ENCODE assay signal across 1 cellular context in the genomic region with DNA sequence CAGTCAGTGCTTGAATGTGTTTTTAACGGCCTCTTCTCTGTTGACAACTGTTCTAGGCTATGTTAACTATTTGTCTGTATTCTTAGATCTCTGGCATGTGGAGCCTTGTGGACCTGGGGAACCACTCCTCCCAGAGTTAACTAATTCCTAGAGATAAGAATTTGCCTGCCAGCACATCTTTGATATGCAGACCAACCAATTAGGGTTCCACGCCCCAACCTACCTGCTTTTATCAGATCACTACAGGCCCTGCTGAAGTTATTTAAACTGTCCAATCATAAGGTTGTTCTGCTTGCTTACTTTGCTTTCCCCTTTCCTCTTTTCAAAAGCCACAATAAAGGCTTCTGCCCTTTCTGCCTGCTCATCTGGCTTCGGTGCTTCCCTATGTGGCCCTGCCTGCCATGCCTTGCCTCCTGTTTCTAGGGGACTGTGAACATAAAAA.
TF ChIP-seq lines count a peak whose summit lies in the region.

No MANE protein-coding gene starts in this region.

TF ChIP-seq in GM12878, 131 proteins besides CTCF, POLR2A, EP300 and RAD21 (continued from another document):
- TF ChIP-seq, protein P1, sequence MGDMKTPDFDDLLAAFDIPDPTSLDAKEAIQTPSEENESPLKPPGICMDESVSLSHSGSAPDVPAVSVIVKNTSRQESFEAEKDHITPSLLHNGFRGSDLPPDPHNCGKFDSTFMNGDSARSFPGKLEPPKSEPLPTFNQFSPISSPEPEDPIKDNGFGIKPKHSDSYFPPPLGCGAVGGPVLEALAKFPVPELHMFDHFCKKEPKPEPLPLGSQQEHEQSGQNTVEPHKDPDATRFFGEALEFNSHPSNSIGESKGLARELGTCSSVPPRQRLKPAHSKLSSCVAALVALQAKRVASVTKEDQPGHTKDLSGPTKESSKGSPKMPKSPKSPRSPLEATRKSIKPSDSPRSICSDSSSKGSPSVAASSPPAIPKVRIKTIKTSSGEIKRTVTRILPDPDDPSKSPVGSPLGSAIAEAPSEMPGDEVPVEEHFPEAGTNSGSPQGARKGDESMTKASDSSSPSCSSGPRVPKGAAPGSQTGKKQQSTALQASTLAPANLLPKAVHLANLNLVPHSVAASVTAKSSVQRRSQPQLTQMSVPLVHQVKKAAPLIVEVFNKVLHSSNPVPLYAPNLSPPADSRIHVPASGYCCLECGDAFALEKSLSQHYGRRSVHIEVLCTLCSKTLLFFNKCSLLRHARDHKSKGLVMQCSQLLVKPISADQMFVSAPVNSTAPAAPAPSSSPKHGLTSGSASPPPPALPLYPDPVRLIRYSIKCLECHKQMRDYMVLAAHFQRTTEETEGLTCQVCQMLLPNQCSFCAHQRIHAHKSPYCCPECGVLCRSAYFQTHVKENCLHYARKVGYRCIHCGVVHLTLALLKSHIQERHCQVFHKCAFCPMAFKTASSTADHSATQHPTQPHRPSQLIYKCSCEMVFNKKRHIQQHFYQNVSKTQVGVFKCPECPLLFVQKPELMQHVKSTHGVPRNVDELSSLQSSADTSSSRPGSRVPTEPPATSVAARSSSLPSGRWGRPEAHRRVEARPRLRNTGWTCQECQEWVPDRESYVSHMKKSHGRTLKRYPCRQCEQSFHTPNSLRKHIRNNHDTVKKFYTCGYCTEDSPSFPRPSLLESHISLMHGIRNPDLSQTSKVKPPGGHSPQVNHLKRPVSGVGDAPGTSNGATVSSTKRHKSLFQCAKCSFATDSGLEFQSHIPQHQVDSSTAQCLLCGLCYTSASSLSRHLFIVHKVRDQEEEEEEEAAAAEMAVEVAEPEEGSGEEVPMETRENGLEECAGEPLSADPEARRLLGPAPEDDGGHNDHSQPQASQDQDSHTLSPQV (IDR thresholded peaks at IDR 0.05): no peak
- peak; percentile 64; the same call in 1 of the 2 replicates for TF ChIP-seq ATF2 (IDR thresholded peaks at IDR 0.05; ENCODE audit: low read length)
- TF ChIP-seq SPI1 (IDR thresholded peaks at IDR 0.05; ENCODE audit: borderline replicate concordance, insufficient read depth, low read depth, low read length): peak; percentile 93
- peak; percentile 60 for TF ChIP-seq DPF2 (IDR thresholded peaks at IDR 0.05)
- TF ChIP-seq RUNX3 (IDR thresholded peaks at IDR 0.05; ENCODE audit: low read length): peak; percentile 95
- no peak for TF ChIP-seq ZNF24 (IDR thresholded peaks at IDR 0.05)
- no peak for TF ChIP-seq POLR2AphosphoS2 (IDR thresholded peaks at IDR 0.05; ENCODE audit: low read depth, low read length)
- TF ChIP-seq ETV6 (conservative IDR thresholded peaks at IDR 0.05 in 1 of 2, IDR thresholded peaks at IDR 0.05 in 1 of 2; ENCODE audit: borderline replicate concordance in 1 of 2, low read depth in 1 of 2): no peak
- 0 out of 2 replicates have a peak, but pooled peaks have one; percentile 29 for TF ChIP-seq YY1 (IDR thresholded peaks at IDR 0.05; ENCODE audit: low read depth, low read length)
- no peak for TF ChIP-seq CHD2 (IDR thresholded peaks at IDR 0.05; ENCODE audit: borderline replicate concordance, low read depth, low read length)
- TF ChIP-seq CEBPB (IDR thresholded peaks at IDR 0.05; ENCODE audit: borderline replicate concordance in 1 of 2, low read depth in 2 of 2, low read length in 2 of 2): 0 out of 4 replicates have a peak, but pooled peaks of 1 of the 2 experiments have one; percentile 24
- TF ChIP-seq, protein P2, sequence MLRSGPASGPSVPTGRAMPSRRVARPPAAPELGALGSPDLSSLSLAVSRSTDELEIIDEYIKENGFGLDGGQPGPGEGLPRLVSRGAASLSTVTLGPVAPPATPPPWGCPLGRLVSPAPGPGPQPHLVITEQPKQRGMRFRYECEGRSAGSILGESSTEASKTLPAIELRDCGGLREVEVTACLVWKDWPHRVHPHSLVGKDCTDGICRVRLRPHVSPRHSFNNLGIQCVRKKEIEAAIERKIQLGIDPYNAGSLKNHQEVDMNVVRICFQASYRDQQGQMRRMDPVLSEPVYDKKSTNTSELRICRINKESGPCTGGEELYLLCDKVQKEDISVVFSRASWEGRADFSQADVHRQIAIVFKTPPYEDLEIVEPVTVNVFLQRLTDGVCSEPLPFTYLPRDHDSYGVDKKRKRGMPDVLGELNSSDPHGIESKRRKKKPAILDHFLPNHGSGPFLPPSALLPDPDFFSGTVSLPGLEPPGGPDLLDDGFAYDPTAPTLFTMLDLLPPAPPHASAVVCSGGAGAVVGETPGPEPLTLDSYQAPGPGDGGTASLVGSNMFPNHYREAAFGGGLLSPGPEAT (IDR thresholded peaks at IDR 0.05; ENCODE audit: low read depth): peak; percentile 89
- 0 out of 2 replicates have a peak, but pooled peaks have one; percentile 41 for TF ChIP-seq NR2F1 (conservative IDR thresholded peaks at IDR 0.05)
- 0 out of 2 replicates have a peak, but pooled peaks have one; percentile 33 for TF ChIP-seq ZBED1 (IDR thresholded peaks at IDR 0.05; ENCODE audit: borderline replicate concordance)
- TF ChIP-seq BHLHE40 (IDR thresholded peaks at IDR 0.05; ENCODE audit: borderline replicate concordance in 1 of 2, low read depth in 2 of 2, low read length in 1 of 2): peak in 1 of 2 experiments; percentile 8; a peak in 1 of 4 replicates
- peak; percentile 52; the same call in 1 of the 2 replicates for TF ChIP-seq ZNF687 (IDR thresholded peaks at IDR 0.05)
- no peak for TF ChIP-seq CHD1 (IDR thresholded peaks at IDR 0.05; ENCODE audit: low read depth, low read length)
- TF ChIP-seq CBX5 (IDR thresholded peaks at IDR 0.05; ENCODE audit: low read depth): no peak
- TF ChIP-seq IKZF1 (conservative IDR thresholded peaks at IDR 0.05): peak; percentile 73
- peak; percentile 71; the same call in 1 of the 2 replicates for TF ChIP-seq MTA2 (IDR thresholded peaks at IDR 0.05; ENCODE audit: low read depth)
- TF ChIP-seq NR2C2 (IDR thresholded peaks at IDR 0.05; ENCODE audit: borderline replicate concordance, control insufficient read depth, insufficient read length, low read depth): no peak
- no peak for TF ChIP-seq POU2F2 (IDR thresholded peaks at IDR 0.05; ENCODE audit: borderline replicate concordance, low read depth, low read length)
- TF ChIP-seq MTA3 (IDR thresholded peaks at IDR 0.05; ENCODE audit: borderline replicate concordance, low read length): peak; percentile 64; the same call in 1 of the 2 replicates
- TF ChIP-seq EZH2 (IDR thresholded peaks at IDR 0.05; ENCODE audit: borderline replicate concordance, control insufficient read depth, low read depth, low read length): no peak
- TF ChIP-seq FOXM1 (IDR thresholded peaks at IDR 0.05; ENCODE audit: low read depth, low read length): peak; percentile 86
- TF ChIP-seq BACH1 (IDR thresholded peaks at IDR 0.05; ENCODE audit: borderline replicate concordance): no peak
- peak; percentile 51; the same call in 1 of the 2 replicates for TF ChIP-seq NFIC (IDR thresholded peaks at IDR 0.05; ENCODE audit: low read depth, low read length)
- TF ChIP-seq BCLAF1 (IDR thresholded peaks at IDR 0.05): no peak
- TF ChIP-seq ZNF274 (IDR thresholded peaks at IDR 0.05; ENCODE audit: insufficient read depth, insufficient read length): no peak
- TF ChIP-seq PAX5 (IDR thresholded peaks at IDR 0.05; ENCODE audit: borderline replicate concordance, low read depth, low read length): peak; percentile 80
- peak; percentile 75 to 91; a peak in 3 of 4 replicates for TF ChIP-seq IKZF2 (IDR thresholded peaks at IDR 0.05)
- TF ChIP-seq TCF7 (IDR thresholded peaks at IDR 0.05; ENCODE audit: borderline replicate concordance): peak; percentile 98
- no peak for TF ChIP-seq FOS (IDR thresholded peaks at IDR 0.05; ENCODE audit: borderline replicate concordance, extremely low read depth, insufficient read length)
- TF ChIP-seq TCF12 (IDR thresholded peaks at IDR 0.05; ENCODE audit: low read depth, low read length): 0 out of 2 replicates have a peak, but pooled peaks have one; percentile 16
- TF ChIP-seq EED (IDR thresholded peaks at IDR 0.05; ENCODE audit: low read depth): peak; percentile 79
- 0 out of 2 replicates have a peak, but pooled peaks have one; percentile 40 for TF ChIP-seq CBFB (IDR thresholded peaks at IDR 0.05; ENCODE audit: low read depth)
- peak; percentile 30; the same call in 1 of the 2 replicates for TF ChIP-seq JUNB (IDR thresholded peaks at IDR 0.05)
